ENCODE assay signal across 9 cellular contexts in the genomic region with DNA sequence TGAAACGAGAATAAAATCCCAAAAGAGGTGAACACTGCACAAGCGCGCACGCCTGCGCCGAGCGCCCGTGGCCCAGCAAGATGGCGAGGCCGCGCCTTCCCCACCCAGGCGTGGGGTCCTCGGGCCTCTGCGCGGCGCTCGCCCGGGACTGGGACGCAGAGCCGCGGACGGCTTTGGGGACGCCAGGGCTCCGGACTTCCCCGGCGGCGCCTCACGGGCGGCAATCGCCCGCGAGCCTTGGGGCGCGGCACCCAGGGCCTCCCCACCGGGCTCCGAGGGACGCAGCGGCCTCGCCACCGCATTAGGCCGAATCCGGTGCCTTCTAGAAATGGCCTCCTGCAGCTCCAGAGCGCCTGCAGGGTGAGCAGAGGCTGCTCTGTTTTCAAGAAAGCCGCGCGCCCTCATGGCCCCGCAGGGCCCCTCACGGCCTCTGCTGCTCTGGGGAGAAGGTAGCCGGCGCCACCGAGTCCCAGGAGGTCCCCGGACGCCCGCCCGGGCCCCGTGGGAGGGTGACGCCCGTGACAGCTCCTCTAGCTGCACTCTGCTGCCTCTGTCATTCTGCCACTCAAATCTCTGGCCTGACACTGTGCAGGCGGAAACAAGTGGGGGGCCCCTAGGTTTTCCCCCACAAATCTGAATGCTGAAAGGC. TPM values are rescaled to one million over a fixed set of nuclear protein-coding genes. Genes with fewer than 3 reads are reported as not detected.
A peak's percentile ranks its signal among the peaks of the same experiment; 100 is the strongest.
DNase-seq lines count a peak whose midpoint lies in the region; ATAC-seq and TF ChIP-seq lines count a peak whose summit lies in the region.
"Had no signal": no experiment of that assay in that cellular context is flagged by ENCODE, and none has a peak within 500 bp of the region (broad histone marks: within the 10 kb centered on the region; RNA-seq: fewer than 3 reads in every experiment).

No MANE protein-coding gene starts in this region.

- H3K36me3 ChIP-seq in right atrium auricular region = no peaks in the 10 kb centered on the region
- no peaks in the 10 kb centered on the region for H3K36me3 ChIP-seq in urinary bladder (ENCODE audit: insufficient read depth)

- H3K4me3 Mint-ChIP-seq in activated naive CD8-positive, alpha-beta T cell treated with anti-CD3 and anti-CD28 coated beads, Interleukin-2, amount 10 ng/mL, durations not matched to agents 7 days and 5 days = no peak overlapping the region

- H3K4me1 ChIP-seq in right atrium auricular region = no peaks in the 10 kb centered on the region
- no peaks in the 10 kb centered on the region for H3K4me1 ChIP-seq in urinary bladder (ENCODE audit: insufficient read depth)

- H3K27ac ChIP-seq in right atrium auricular region (no peak overlapping the region), urinary bladder (ENCODE audit: low read depth) (no peak overlapping the region)

- intact Hi-C loops in Right ventricle myocardium superior (cut with DNase I) = no loop called here

- H3K27me3 Mint-ChIP-seq in activated naive CD8-positive, alpha-beta T cell treated with anti-CD3 and anti-CD28 coated beads, Interleukin-2, amount 10 ng/mL, durations not matched to agents 7 days and 5 days = peaks cover 2% of the 10 kb centered on the region

- peaks cover 18% of the 10 kb centered on the region for H3K4me1 Mint-ChIP-seq in activated naive CD8-positive, alpha-beta T cell treated with anti-CD3 and anti-CD28 coated beads, Interleukin-2, amount 10 ng/mL, durations not matched to agents 7 days and 5 days

- no peaks in the 10 kb centered on the region for H3K36me3 Mint-ChIP-seq in activated naive CD8-positive, alpha-beta T cell treated with anti-CD3 and anti-CD28 coated beads, Interleukin-2, amount 10 ng/mL, durations not matched to agents 7 days and 5 days

- H3K27ac Mint-ChIP-seq in activated naive CD8-positive, alpha-beta T cell treated with anti-CD3 and anti-CD28 coated beads, Interleukin-2, amount 10 ng/mL, durations not matched to agents 7 days and 5 days = no peak overlapping the region

- ATAC-seq in Right ventricle myocardium superior (ENCODE audit: poor library complexity) = peak; percentile 71
- peak; percentile 35 for ATAC-seq in activated naive CD8-positive, alpha-beta T cell treated with anti-CD3 and anti-CD28 coated beads, Interleukin-2, amount 10 ng/mL, durations not matched to agents 7 days and 5 days (ENCODE audit: low read depth)

- 36% methylated on average over 59 of the region's 59 CpGs for WGBS in urinary bladder

- no peaks in the 10 kb centered on the region for H3K9me3 ChIP-seq in right atrium auricular region

- no peaks in the 10 kb centered on the region for H3K9me3 Mint-ChIP-seq in activated naive CD8-positive, alpha-beta T cell treated with anti-CD3 and anti-CD28 coated beads, Interleukin-2, amount 10 ng/mL, durations not matched to agents 7 days and 5 days

- POLR2A ChIA-PET in activated naive CD8-positive, alpha-beta T cell treated with anti-CD3 and anti-CD28 coated beads, Interleukin-2, amount 10 ng/mL, durations not matched to agents 7 days and 5 days (lab: Charles Lee) = no interaction called here

- H3K27me3 ChIP-seq in right atrium auricular region = no peaks in the 10 kb centered on the region

- DNase-seq in Right ventricle myocardium superior (no peak), right atrium auricular region (ENCODE audit: low spot score) (no peak), left kidney (ENCODE audit: low read depth, low spot score) (peak; percentile 63), NCI-H1105 treated with DMSO at 0.1 percent for 48 hours (lab: John Stamatoyannopoulos, UW) (no peak), NCI-H82 (lab: John Stamatoyannopoulos, UW) (no peak), NCI-H1092 (lab: John Stamatoyannopoulos, UW) (no peak)
- no peak for DNase-seq in activated naive CD8-positive, alpha-beta T cell treated with anti-CD3 and anti-CD28 coated beads, Interleukin-2, amount 10 ng/mL, durations not matched to agents 7 days and 5 days
- DNase-seq: HCEC 1CT had no signal

- no peak for TF ChIP-seq CTCF in right atrium auricular region (IDR thresholded peaks at IDR 0.05)

- H3K4me3 ChIP-seq in right atrium auricular region = peak overlapping the region in 1 of 2 donors; percentile 45
- H3K4me3 ChIP-seq in urinary bladder (ENCODE audit: low read depth, low read length) = peak overlapping the region; percentile 21

RNA-seq across cellular contexts. Expression of gene POMC, which starts 35.9 kb away (rescaled TPM):
- total RNA-seq in Right ventricle myocardium superior = 9.2 TPM
- 10 to 100 TPM in 1 of 2 donors, 1 to 10 TPM in 1; 9.0 to 12.6 TPM for total RNA-seq in right atrium auricular region
- 1 to 10 TPM; 6.1 to 6.4 TPM for total RNA-seq in activated naive CD8-positive, alpha-beta T cell treated with anti-CD3 and anti-CD28 coated beads, Interleukin-2, amount 10 ng/mL, durations not matched to agents 7 days and 5 days
- total RNA-seq in urinary bladder = 1.5 TPM
- polyA plus RNA-seq in urinary bladder = 4.1 TPM
